In the genomic region with DNA sequence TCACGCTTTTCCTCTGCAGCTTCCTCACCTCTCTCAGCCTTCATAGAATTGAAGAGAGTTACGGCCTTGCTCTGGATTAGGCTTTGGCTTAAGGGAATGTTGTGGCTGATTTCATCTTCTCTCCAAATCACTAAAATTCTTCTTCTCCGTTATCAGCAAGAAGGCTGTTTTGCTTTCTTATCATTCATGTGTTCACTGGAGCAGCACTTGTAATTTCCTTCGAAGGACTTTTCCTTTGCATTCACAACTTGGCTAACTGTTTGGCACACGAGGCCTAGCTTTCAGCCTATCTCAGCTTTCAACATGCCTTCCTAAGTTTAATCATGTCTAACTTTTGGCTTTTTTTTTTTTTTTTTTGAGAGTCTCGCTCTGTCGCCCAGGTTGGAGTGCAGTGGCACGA, we compare ENCODE assay signal across 10 cellular contexts. TPM values are rescaled to one million over a fixed set of nuclear protein-coding genes. Genes with fewer than 3 reads are reported as not detected.
"Had no signal": no experiment of that assay in that cellular context is flagged by ENCODE, and none has a peak within 500 bp of the region (broad histone marks: within the 10 kb centered on the region; RNA-seq: fewer than 3 reads in every experiment).

No MANE protein-coding gene starts in this region.

RNA-seq across cellular contexts. Expression of gene HES2, which starts 47.5 kb away (rescaled TPM):
- total RNA-seq: left ventricle myocardium inferior, mononuclear cell, natural killer cell, osteocyte, right atrium auricular region, skeletal muscle tissue, temporal lobe, tibial nerve had no signal

RNA-seq across cellular contexts. Expression of gene ESPN, which starts 52.4 kb away (rescaled TPM):
- total RNA-seq: occipital lobe, osteocyte, smooth muscle cell had no signal
